In the genomic region with DNA sequence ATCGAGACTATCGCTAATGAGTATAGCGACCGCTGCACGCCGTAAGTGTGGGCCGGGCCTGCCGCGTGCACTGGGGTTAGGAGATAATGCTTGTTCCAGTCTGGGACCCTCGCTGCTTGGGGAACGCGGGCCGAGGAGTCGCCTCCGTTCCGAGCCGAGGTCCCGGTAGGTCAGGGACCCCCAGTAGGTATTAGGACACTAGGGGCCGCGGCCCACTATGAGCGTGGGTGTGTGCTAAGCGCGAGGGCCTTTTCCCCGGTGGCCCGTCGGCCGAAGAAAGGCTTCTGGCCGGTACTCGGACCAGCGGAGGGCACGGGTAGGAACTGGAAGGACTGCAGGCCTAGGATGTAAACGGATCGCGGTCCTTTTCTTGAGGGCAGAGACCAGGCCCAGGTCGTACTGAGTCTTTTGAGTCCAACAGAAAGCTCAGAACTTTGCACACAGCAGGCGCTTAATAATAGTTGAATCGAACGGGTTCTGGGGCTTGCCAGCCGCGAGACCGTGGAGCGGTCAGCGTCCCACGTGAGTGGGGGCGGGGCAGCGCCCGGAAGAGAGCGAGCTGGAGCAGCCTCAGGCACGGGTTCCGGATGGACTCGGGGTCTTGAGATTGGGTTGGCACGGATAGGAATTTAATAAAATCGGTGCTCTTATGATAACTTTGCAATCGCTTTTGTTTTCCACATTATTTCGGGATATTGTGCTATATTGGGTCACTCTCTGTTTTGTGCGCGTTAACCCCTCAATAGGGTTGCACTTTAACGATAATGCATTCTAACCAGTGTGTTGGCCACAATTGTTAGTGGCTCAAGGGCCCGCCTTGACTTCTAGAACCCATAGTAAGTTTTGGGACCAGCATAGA, we compare ENCODE assay signal across 8 cellular contexts. TPM values are rescaled to one million over a fixed set of nuclear protein-coding genes. Genes with fewer than 3 reads are reported as not detected.
DNase-seq lines count a peak whose midpoint lies in the region; ATAC-seq and TF ChIP-seq lines count a peak whose summit lies in the region.

No MANE protein-coding gene starts in this region.

- ATAC-seq in GM18907 (IDR thresholded peaks at IDR 0.05; ENCODE audit: unreplicated experiment) (peak; percentile 36), HG03135 (IDR thresholded peaks at IDR 0.05; ENCODE audit: unreplicated experiment) (peak; percentile 34), foreskin keratinocyte (peak; percentile 12)

- no peaks in the 10 kb centered on the region for H3K27me3 ChIP-seq in BE2C
- H3K27me3 ChIP-seq in Peyer's patch: no peaks in the 10 kb centered on the region
- H3K27me3 ChIP-seq in foreskin keratinocyte: no peaks in the 10 kb centered on the region
- no peaks in the 10 kb centered on the region for H3K27me3 ChIP-seq in neuron (ENCODE audit: insufficient read depth, low read length)

- TF ChIP-seq CTCF in BE2C (IDR thresholded peaks at IDR 0.05; ENCODE audit: low read depth, low read length): no peak
- no peak for TF ChIP-seq CTCF in Peyer's patch (IDR thresholded peaks at IDR 0.05)
- no peak for TF ChIP-seq CTCF in foreskin keratinocyte (conservative IDR thresholded peaks at IDR 0.05)

- H3K4me3 ChIP-seq in BE2C (ENCODE audit: low read depth, low read length) (peak overlapping the region; percentile 99), Peyer's patch (peak overlapping the region; percentile 83 to 94 (median 90)), neuron (ENCODE audit: low read length) (peak overlapping the region; percentile 95)

- DNase-seq in BE2C: peak; percentile 79
- DNase-seq in Peyer's patch: peak; percentile 72 to 87 (median 79)
- DNase-seq in activated effector memory CD4-positive, alpha-beta T cell treated with Interleukin-2 at 50 U/mL for 16 hours: peak; percentile 18
- DNase-seq in foreskin keratinocyte: peak; percentile 22 to 43

- H3K27ac ChIP-seq in Peyer's patch (peak overlapping the region; percentile 93 to 99 (median 96)), foreskin keratinocyte (peak overlapping the region; percentile 89), temporal lobe (ENCODE audit: low read depth, low read length) (peak overlapping the region; percentile 98)

- H3K36me3 ChIP-seq in BE2C (peaks cover 9% of the 10 kb centered on the region), Peyer's patch (no peaks in the 10 kb centered on the region), neuron (ENCODE audit: insufficient read depth, low read length) (no peaks in the 10 kb centered on the region)

- H3K9me3 ChIP-seq in BE2C (no peaks in the 10 kb centered on the region), Peyer's patch (no peaks in the 10 kb centered on the region), neuron (ENCODE audit: low read length) (no peaks in the 10 kb centered on the region)

- H3K4me1 ChIP-seq in BE2C (no peaks in the 10 kb centered on the region), Peyer's patch (peaks cover 0 to 42% (median 8%) of the 10 kb centered on the region in 4 donors), foreskin keratinocyte (peaks cover 14% of the 10 kb centered on the region), neuron (ENCODE audit: insufficient read depth, low read length) (peaks cover 14% of the 10 kb centered on the region)

- TF ChIP-seq POLR2A in Peyer's patch (IDR thresholded peaks at IDR 0.05): no peak

- peak overlapping the region; percentile 55 for H2AFZ ChIP-seq in neuron (ENCODE audit: low read depth, low read length)

RNA-seq across cellular contexts. Expression of a gene that starts 0.7 kb away (rescaled TPM):
- 76.1 TPM for polyA plus RNA-seq in BE2C (2012; ENCODE audit: insufficient read depth, insufficient read length, low read depth)
- total RNA-seq in Peyer's patch (10 to 100 TPM; 18.0 to 78.4 (median 41.4) TPM), foreskin keratinocyte (134 and 163 TPM in 2 replicates), temporal lobe (105 TPM)
- 137 and 173 TPM in 2 replicates for polyA plus RNA-seq in foreskin keratinocyte

RNA-seq across cellular contexts. Expression of a gene that starts 26.2 kb away (rescaled TPM):
- polyA plus RNA-seq in BE2C (2012; ENCODE audit: insufficient read depth, insufficient read length, low read depth): 25.1 TPM
- total RNA-seq in Peyer's patch (10 to 100 TPM in 3 of 4 donors, 1 to 10 TPM in 1; 8.3 to 22.0 (median 21.7) TPM), foreskin keratinocyte (29.7 and 31.9 TPM in 2 replicates), temporal lobe (12.0 TPM)
- polyA plus RNA-seq in foreskin keratinocyte: 21.9 and 24.0 TPM in 2 replicates

Comparison
In these comparisons a context has a peak if more than half of its experiments do, and no peak if none do; other contexts are left out.
1. Peak in every context shown above with its lines: DNase-seq, ATAC-seq, H3K4me3 ChIP-seq and H3K27ac ChIP-seq.
2. DNase-seq: peak in every context shown above with its lines; median percentile 79 in BE2C; 79 in Peyer's patch; 32 in foreskin keratinocyte; 18 in activated effector memory CD4-positive, alpha-beta T cell treated with Interleukin-2 at 50 U/mL for 16 hours.